Comparison of ENCODE assay signal across 1 cellular context in genomic region chr2:232691117-232691516, GRCh38. TPM values are rescaled to one million over a fixed set of nuclear protein-coding genes. Genes with fewer than 3 reads are reported as not detected.
"Had no signal": no experiment of that assay in that cellular context is flagged by ENCODE, and none has a peak within 500 bp of the region (broad histone marks: within the 10 kb centered on the region; RNA-seq: fewer than 3 reads in every experiment).

No MANE protein-coding gene starts in this region.

RNA-seq across cellular contexts. Expression of gene EFHD1, which starts 57.7 kb away (rescaled TPM):
- total RNA-seq: GM12878 had no signal
